25 cellular contexts compared by ENCODE assay signal in the genomic region with DNA sequence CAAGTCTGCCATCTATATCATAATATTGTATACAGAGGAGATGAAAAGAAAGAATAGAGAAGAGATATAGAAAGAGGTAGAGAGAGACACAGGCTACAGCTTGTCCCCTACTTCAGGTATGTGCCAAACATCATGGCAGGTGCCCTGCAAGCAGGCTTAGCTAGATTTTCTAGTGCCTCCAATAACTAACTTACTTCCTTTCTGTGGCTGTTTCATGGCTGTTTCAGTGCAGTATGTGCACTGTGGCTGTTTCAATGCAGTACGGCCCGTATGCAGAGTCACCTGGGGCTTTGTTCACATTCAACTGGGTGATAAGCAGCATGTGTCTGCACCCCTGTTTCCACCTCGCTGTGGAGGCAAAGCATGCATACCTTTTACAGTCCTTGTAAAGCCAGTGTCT.
"Had no signal": no experiment of that assay in that cellular context is flagged by ENCODE, and none has a peak within 500 bp of the region (broad histone marks: within the 10 kb centered on the region; RNA-seq: fewer than 3 reads in every experiment).

No MANE protein-coding gene starts in this region.

- H3K27me3 Mint-ChIP-seq: activated B cell treated with CpG ODN at 0.5 μM for 24 hours; activated CD8-positive, alpha-beta memory T cell treated with anti-CD3 and anti-CD28 coated beads, Interleukin-2, amount 10 ng/mL, durations not matched to agents 7 days and 5 days; brain had no signal

- ATAC-seq: activated CD8-positive, alpha-beta memory T cell treated with anti-CD3 and anti-CD28 coated beads, Interleukin-2, amount 10 ng/mL, durations not matched to agents 7 days and 5 days; activated naive CD4-positive, alpha-beta T cell treated with anti-CD3 and anti-CD28 coated beads, Interleukin-2, amount 50 U/mL, for 72 hours; activated naive CD8-positive, alpha-beta T cell treated with anti-CD3 and anti-CD28 coated beads, Interleukin-2, amount 50 U/mL, for 24 hours; PC-3; T-helper 17 cell had no signal

- H3K4me3 ChIP-seq: ascending aorta had no signal

- H3K36me3 ChIP-seq: ascending aorta had no signal

- H3K4me3 Mint-ChIP-seq: activated B cell treated with CpG ODN at 0.5 μM for 24 hours; activated CD4-positive, alpha-beta T cell treated with anti-CD3 and anti-CD28 coated beads, Interleukin-2, amount 10 ng/mL, durations not matched to agents 24 days and 14 days; activated CD8-positive, alpha-beta memory T cell treated with anti-CD3 and anti-CD28 coated beads, Interleukin-2, amount 10 ng/mL, durations not matched to agents 7 days and 5 days; activated naive CD8-positive, alpha-beta T cell treated with anti-CD3 and anti-CD28 coated beads, Interleukin-2, amount 50 U/mL, for 24 hours; activated T-cell treated with anti-CD3 and anti-CD28 coated beads, Interleukin-2, amount 50 U/mL, for 24 hours; brain; T-helper 17 cell had no signal

- H3K36me3 Mint-ChIP-seq: activated CD8-positive, alpha-beta memory T cell treated with anti-CD3 and anti-CD28 coated beads, Interleukin-2, amount 10 ng/mL, durations not matched to agents 7 days and 5 days had no signal

- FAIRE-seq: RCC 7860 had no signal

- H3K9me3 Mint-ChIP-seq: activated CD4-positive, alpha-beta T cell treated with anti-CD3 and anti-CD28 coated beads, Interleukin-2, amount 10 ng/mL, durations not matched to agents 24 days and 14 days had no signal

- H3K4me1 ChIP-seq: ascending aorta had no signal

- H3K27ac ChIP-seq: ascending aorta had no signal

- DNase-seq: activated B cell treated with CpG ODN at 0.5 μM for 24 hours; activated CD4-positive, alpha-beta T cell treated with anti-CD3 and anti-CD28 coated beads for 1 hour; activated CD4-positive, alpha-beta T cell treated with anti-CD3 and anti-CD28 coated beads, Interleukin-2, amount 10 ng/mL, durations not matched to agents 24 days and 14 days; activated CD4-positive, alpha-beta T cell treated with anti-CD3 and anti-CD28 coated beads, Interleukin-2, amount 50 U/mL, for 48 hours; activated CD8-positive, alpha-beta memory T cell treated with anti-CD3 and anti-CD28 coated beads, Interleukin-2, amount 10 ng/mL, durations not matched to agents 7 days and 5 days; activated effector memory CD4-positive, alpha-beta T cell treated with anti-CD3 and anti-CD28 coated beads, Interleukin-2, amount 50 U/mL, for 16 hours; activated naive CD4-positive, alpha-beta T cell treated with Interleukin-2 at 50 U/mL for 16 hours; activated naive CD8-positive, alpha-beta T cell treated with anti-CD3 and anti-CD28 coated beads, Interleukin-2, amount 50 U/mL, for 24 hours; activated T-cell treated with anti-CD3 and anti-CD28 coated beads, Interleukin-2, amount 50 U/mL, for 24 hours; amniotic stem cell; Kasumi-1; KBM-7; NCI-H1092; NCI-H1930; NCI-H345; NCI-H510A; NCI-H526 treated with DMSO at 0.1 percent for 48 hours; SIG-M5; T-helper 17 cell; T-helper 9 cell had no signal

- H3K27me3 ChIP-seq: ascending aorta had no signal

- H3K27ac Mint-ChIP-seq: activated B cell treated with CpG ODN at 0.5 μM for 24 hours; activated CD4-positive, alpha-beta T cell treated with anti-CD3 and anti-CD28 coated beads, Interleukin-2, amount 10 ng/mL, durations not matched to agents 24 days and 14 days; activated CD8-positive, alpha-beta memory T cell treated with anti-CD3 and anti-CD28 coated beads, Interleukin-2, amount 10 ng/mL, durations not matched to agents 7 days and 5 days; activated naive CD4-positive, alpha-beta T cell treated with anti-CD3 and anti-CD28 coated beads, Interleukin-2, amount 50 U/mL, for 72 hours; activated naive CD8-positive, alpha-beta T cell treated with anti-CD3 and anti-CD28 coated beads, Interleukin-2, amount 50 U/mL, for 24 hours; activated T-cell treated with anti-CD3 and anti-CD28 coated beads, Interleukin-2, amount 50 U/mL, for 24 hours; T-helper 17 cell had no signal

- H3K4me1 Mint-ChIP-seq: activated B cell treated with CpG ODN at 0.5 μM for 24 hours; activated CD4-positive, alpha-beta T cell treated with anti-CD3 and anti-CD28 coated beads, Interleukin-2, amount 10 ng/mL, durations not matched to agents 24 days and 14 days; activated CD8-positive, alpha-beta memory T cell treated with anti-CD3 and anti-CD28 coated beads, Interleukin-2, amount 10 ng/mL, durations not matched to agents 7 days and 5 days; activated naive CD8-positive, alpha-beta T cell treated with anti-CD3 and anti-CD28 coated beads, Interleukin-2, amount 50 U/mL, for 24 hours; T-helper 17 cell had no signal
